ENCODE assay signal across 1 cellular context in the genomic region with DNA sequence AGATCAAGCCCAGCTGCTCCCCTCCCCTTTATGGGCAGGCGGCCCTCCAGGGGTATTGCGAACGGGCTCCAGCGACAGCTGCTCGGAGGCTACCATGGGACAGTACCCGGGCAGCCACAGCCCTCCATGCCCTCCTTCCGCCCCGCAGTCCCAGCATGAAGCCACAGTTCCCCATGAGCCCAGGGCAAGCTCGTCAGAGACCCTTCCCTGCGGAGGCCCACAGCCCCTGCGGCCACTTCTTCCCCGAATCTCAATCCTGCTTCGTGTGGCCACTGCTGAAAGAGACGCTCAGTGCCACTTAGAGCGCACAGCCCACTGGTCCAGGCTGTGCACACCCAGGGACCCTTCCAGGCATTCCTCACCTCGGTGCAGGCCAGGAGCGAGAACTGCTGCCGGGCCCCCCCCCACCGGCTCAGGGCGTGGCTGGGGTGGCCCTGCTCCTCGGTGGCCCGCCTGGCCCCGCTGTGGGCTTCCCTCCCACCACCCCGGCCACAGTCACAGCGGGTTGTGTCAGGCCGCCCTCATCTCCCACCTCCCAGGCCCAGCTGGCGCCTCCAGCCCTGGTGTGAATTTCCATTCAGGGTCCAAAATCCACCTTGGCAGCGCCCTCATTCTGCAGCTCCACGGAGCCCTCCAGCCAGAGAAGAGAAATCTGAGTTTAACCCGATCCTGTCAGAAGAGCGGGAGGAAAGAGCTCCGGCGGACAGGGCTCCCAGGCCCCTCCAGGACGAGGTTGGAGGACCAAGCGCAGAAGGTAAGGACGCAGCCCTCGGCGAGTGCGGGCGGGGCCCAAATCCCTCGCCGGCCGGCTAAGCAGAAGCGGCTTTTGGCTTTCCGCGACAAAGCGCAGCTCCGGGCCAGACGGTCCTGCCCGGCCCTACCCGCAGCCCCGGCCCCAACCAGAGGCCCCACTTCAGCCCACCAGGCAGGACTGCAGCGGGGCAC.
TF ChIP-seq lines count a peak whose summit lies in the region.

No MANE protein-coding gene starts in this region.

TF ChIP-seq in HepG2, 621 proteins besides CTCF, POLR2A, EP300 and RAD21 (continued from another document and continues in another):
- TF ChIP-seq, protein P1, sequence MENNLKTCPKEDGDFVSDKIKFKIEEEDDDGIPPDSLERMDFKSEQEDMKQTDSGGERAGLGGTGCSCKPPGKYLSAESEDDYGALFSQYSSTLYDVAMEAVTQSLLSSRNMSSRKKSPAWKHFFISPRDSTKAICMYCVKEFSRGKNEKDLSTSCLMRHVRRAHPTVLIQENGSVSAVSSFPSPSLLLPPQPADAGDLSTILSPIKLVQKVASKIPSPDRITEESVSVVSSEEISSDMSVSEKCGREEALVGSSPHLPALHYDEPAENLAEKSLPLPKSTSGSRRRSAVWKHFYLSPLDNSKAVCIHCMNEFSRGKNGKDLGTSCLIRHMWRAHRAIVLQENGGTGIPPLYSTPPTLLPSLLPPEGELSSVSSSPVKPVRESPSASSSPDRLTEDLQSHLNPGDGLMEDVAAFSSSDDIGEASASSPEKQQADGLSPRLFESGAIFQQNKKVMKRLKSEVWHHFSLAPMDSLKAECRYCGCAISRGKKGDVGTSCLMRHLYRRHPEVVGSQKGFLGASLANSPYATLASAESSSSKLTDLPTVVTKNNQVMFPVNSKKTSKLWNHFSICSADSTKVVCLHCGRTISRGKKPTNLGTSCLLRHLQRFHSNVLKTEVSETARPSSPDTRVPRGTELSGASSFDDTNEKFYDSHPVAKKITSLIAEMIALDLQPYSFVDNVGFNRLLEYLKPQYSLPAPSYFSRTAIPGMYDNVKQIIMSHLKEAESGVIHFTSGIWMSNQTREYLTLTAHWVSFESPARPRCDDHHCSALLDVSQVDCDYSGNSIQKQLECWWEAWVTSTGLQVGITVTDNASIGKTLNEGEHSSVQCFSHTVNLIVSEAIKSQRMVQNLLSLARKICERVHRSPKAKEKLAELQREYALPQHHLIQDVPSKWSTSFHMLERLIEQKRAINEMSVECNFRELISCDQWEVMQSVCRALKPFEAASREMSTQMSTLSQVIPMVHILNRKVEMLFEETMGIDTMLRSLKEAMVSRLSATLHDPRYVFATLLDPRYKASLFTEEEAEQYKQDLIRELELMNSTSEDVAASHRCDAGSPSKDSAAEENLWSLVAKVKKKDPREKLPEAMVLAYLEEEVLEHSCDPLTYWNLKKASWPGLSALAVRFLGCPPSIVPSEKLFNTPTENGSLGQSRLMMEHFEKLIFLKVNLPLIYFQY (CRISPR knock-in tag; IDR thresholded peaks at IDR 0.05; ENCODE audit: borderline replicate concordance), result peak; percentile 92
- peak; percentile 88 for TF ChIP-seq HNF4G (IDR thresholded peaks at IDR 0.05; ENCODE audit: borderline replicate concordance, low read depth, low read length)
- peak; percentile 91 for TF ChIP-seq HNF4G (CRISPR knock-in tag; IDR thresholded peaks at IDR 0.05; ENCODE audit: borderline replicate concordance, low read depth)
- no peak for TF ChIP-seq SMAD1 (CRISPR knock-in tag; IDR thresholded peaks at IDR 0.05; ENCODE audit: borderline replicate concordance, low read depth)
- TF ChIP-seq, protein P2, sequence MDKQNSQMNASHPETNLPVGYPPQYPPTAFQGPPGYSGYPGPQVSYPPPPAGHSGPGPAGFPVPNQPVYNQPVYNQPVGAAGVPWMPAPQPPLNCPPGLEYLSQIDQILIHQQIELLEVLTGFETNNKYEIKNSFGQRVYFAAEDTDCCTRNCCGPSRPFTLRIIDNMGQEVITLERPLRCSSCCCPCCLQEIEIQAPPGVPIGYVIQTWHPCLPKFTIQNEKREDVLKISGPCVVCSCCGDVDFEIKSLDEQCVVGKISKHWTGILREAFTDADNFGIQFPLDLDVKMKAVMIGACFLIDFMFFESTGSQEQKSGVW (CRISPR knock-in tag; IDR thresholded peaks at IDR 0.05; ENCODE audit: borderline replicate concordance), result no peak
- TF ChIP-seq, protein P3, sequence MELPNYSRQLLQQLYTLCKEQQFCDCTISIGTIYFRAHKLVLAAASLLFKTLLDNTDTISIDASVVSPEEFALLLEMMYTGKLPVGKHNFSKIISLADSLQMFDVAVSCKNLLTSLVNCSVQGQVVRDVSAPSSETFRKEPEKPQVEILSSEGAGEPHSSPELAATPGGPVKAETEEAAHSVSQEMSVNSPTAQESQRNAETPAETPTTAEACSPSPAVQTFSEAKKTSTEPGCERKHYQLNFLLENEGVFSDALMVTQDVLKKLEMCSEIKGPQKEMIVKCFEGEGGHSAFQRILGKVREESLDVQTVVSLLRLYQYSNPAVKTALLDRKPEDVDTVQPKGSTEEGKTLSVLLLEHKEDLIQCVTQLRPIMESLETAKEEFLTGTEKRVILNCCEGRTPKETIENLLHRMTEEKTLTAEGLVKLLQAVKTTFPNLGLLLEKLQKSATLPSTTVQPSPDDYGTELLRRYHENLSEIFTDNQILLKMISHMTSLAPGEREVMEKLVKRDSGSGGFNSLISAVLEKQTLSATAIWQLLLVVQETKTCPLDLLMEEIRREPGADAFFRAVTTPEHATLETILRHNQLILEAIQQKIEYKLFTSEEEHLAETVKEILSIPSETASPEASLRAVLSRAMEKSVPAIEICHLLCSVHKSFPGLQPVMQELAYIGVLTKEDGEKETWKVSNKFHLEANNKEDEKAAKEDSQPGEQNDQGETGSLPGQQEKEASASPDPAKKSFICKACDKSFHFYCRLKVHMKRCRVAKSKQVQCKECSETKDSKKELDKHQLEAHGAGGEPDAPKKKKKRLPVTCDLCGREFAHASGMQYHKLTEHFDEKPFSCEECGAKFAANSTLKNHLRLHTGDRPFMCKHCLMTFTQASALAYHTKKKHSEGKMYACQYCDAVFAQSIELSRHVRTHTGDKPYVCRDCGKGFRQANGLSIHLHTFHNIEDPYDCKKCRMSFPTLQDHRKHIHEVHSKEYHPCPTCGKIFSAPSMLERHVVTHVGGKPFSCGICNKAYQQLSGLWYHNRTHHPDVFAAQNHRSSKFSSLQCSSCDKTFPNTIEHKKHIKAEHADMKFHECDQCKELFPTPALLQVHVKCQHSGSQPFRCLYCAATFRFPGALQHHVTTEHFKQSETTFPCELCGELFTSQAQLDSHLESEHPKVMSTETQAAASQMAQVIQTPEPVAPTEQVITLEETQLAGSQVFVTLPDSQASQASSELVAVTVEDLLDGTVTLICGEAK (IDR thresholded peaks at IDR 0.05), result no peak
- TF ChIP-seq, protein P3 (CRISPR knock-in tag; IDR thresholded peaks at IDR 0.05), result peak; percentile 76; the same call in 1 of the 2 replicates
- TF ChIP-seq, protein P4, sequence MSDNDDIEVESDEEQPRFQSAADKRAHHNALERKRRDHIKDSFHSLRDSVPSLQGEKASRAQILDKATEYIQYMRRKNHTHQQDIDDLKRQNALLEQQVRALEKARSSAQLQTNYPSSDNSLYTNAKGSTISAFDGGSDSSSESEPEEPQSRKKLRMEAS (IDR thresholded peaks at IDR 0.05), result peak; percentile 58
- TF ChIP-seq POLR2AphosphoS5 (IDR thresholded peaks at IDR 0.05; ENCODE audit: low read depth, low read length), result peak; percentile 56; the same call in 1 of the 2 replicates
- peak; percentile 80 for TF ChIP-seq NRL (CRISPR knock-in tag; IDR thresholded peaks at IDR 0.05; ENCODE audit: borderline replicate concordance)
- TF ChIP-seq NCOA5 (CRISPR knock-in tag; IDR thresholded peaks at IDR 0.05), result no peak
- no peak for TF ChIP-seq ATF7 (IDR thresholded peaks at IDR 0.05)
- no peak for TF ChIP-seq ATF7 (CRISPR knock-in tag; IDR thresholded peaks at IDR 0.05)
- TF ChIP-seq ZNF788 (CRISPR knock-in tag; IDR thresholded peaks at IDR 0.05; ENCODE audit: borderline replicate concordance), result peak; percentile 66; the same call in 1 of the 2 replicates
- peak; percentile 87 for TF ChIP-seq SPEN (CRISPR knock-in tag; IDR thresholded peaks at IDR 0.05; ENCODE audit: low read depth)
- peak; percentile 91 for TF ChIP-seq ZNF263 (CRISPR knock-in tag; IDR thresholded peaks at IDR 0.05)
- TF ChIP-seq KAT8 (CRISPR knock-in tag; IDR thresholded peaks at IDR 0.05), result peak; percentile 87
- TF ChIP-seq POGZ (CRISPR knock-in tag; IDR thresholded peaks at IDR 0.05), result 0 out of 2 replicates have a peak, but pooled peaks have one; percentile 36
- no peak for TF ChIP-seq ZNF878 (CRISPR knock-in tag; IDR thresholded peaks at IDR 0.05)
- TF ChIP-seq PAF1 (CRISPR knock-in tag; IDR thresholded peaks at IDR 0.05), result no peak
- TF ChIP-seq, protein P5, sequence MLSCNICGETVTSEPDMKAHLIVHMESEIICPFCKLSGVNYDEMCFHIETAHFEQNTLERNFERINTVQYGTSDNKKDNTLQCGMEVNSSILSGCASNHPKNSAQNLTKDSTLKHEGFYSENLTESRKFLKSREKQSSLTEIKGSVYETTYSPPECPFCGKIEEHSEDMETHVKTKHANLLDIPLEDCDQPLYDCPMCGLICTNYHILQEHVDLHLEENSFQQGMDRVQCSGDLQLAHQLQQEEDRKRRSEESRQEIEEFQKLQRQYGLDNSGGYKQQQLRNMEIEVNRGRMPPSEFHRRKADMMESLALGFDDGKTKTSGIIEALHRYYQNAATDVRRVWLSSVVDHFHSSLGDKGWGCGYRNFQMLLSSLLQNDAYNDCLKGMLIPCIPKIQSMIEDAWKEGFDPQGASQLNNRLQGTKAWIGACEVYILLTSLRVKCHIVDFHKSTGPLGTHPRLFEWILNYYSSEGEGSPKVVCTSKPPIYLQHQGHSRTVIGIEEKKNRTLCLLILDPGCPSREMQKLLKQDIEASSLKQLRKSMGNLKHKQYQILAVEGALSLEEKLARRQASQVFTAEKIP (CRISPR knock-in tag; IDR thresholded peaks at IDR 0.05; ENCODE audit: borderline replicate concordance), result no peak
- TF ChIP-seq SIN3B (IDR thresholded peaks at IDR 0.05; ENCODE audit: low read length), result no peak
- TF ChIP-seq TBL1XR1 (IDR thresholded peaks at IDR 0.05; ENCODE audit: borderline replicate concordance, low read length, partially characterized antibody), result no peak
- no peak for TF ChIP-seq SATB2 (CRISPR knock-in tag; IDR thresholded peaks at IDR 0.05)
- no peak for TF ChIP-seq FLYWCH1 (CRISPR knock-in tag; IDR thresholded peaks at IDR 0.05)
- no peak; the same call in 1 of the 2 replicates for TF ChIP-seq ZNF782 (CRISPR knock-in tag; IDR thresholded peaks at IDR 0.05; ENCODE audit: borderline replicate concordance)
- 0 out of 2 replicates have a peak, but pooled peaks have one; percentile 23 for TF ChIP-seq SP4 (CRISPR knock-in tag; IDR thresholded peaks at IDR 0.05)
- no peak for TF ChIP-seq HOXA7 (CRISPR knock-in tag; IDR thresholded peaks at IDR 0.05)
- TF ChIP-seq, protein P6, sequence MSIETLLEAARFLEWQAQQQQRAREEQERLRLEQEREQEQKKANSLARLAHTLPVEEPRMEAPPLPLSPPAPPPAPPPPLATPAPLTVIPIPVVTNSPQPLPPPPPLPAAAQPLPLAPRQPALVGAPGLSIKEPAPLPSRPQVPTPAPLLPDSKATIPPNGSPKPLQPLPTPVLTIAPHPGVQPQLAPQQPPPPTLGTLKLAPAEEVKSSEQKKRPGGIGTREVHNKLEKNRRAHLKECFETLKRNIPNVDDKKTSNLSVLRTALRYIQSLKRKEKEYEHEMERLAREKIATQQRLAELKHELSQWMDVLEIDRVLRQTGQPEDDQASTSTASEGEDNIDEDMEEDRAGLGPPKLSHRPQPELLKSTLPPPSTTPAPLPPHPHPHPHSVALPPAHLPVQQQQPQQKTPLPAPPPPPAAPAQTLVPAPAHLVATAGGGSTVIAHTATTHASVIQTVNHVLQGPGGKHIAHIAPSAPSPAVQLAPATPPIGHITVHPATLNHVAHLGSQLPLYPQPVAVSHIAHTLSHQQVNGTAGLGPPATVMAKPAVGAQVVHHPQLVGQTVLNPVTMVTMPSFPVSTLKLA (IDR thresholded peaks at IDR 0.05), result no peak
- TF ChIP-seq ATAD3A (CRISPR knock-in tag; IDR thresholded peaks at IDR 0.05), result no peak
- TF ChIP-seq HNRNPUL1 (IDR thresholded peaks at IDR 0.05; ENCODE audit: low read depth, low read length), result no peak
- no peak; the same call in 1 of the 2 replicates for TF ChIP-seq CBFB (CRISPR knock-in tag; IDR thresholded peaks at IDR 0.05)
- peak; percentile 56 for TF ChIP-seq RARA (CRISPR knock-in tag; IDR thresholded peaks at IDR 0.05)
- TF ChIP-seq, protein P7, sequence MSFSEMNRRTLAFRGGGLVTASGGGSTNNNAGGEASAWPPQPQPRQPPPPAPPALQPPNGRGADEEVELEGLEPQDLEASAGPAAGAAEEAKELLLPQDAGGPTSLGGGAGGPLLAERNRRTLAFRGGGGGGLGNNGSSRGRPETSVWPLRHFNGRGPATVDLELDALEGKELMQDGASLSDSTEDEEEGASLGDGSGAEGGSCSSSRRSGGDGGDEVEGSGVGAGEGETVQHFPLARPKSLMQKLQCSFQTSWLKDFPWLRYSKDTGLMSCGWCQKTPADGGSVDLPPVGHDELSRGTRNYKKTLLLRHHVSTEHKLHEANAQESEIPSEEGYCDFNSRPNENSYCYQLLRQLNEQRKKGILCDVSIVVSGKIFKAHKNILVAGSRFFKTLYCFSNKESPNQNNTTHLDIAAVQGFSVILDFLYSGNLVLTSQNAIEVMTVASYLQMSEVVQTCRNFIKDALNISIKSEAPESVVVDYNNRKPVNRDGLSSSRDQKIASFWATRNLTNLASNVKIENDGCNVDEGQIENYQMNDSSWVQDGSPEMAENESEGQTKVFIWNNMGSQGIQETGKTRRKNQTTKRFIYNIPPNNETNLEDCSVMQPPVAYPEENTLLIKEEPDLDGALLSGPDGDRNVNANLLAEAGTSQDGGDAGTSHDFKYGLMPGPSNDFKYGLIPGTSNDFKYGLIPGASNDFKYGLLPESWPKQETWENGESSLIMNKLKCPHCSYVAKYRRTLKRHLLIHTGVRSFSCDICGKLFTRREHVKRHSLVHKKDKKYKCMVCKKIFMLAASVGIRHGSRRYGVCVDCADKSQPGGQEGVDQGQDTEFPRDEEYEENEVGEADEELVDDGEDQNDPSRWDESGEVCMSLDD (CRISPR knock-in tag; IDR thresholded peaks at IDR 0.05; ENCODE audit: borderline replicate concordance), result no peak
- no peak for TF ChIP-seq RFXANK (CRISPR knock-in tag; IDR thresholded peaks at IDR 0.05)
- no peak for TF ChIP-seq ZNF549 (CRISPR knock-in tag; IDR thresholded peaks at IDR 0.05)
- no peak for TF ChIP-seq NFIC (IDR thresholded peaks at IDR 0.05; ENCODE audit: low read length)
- no peak for TF ChIP-seq PAWR (CRISPR knock-in tag; IDR thresholded peaks at IDR 0.05; ENCODE audit: borderline replicate concordance)
